8 cellular contexts compared by ENCODE assay signal in genomic region chr18:13381907-13382682, GRCh38.
A peak's percentile ranks its signal among the peaks of the same experiment; 100 is the strongest.
DNase-seq lines count a peak whose midpoint lies in the region; ATAC-seq, FAIRE-seq and TF ChIP-seq lines count a peak whose summit lies in the region.

No MANE protein-coding gene starts in this region.

- H3K4me3 Mint-ChIP-seq in central memory CD8-positive, alpha-beta T cell = peak overlapping the region; percentile 69

- no peaks in the 10 kb centered on the region for H3K27me3 Mint-ChIP-seq in central memory CD8-positive, alpha-beta T cell

- no peaks in the 10 kb centered on the region for H3K9me2 ChIP-seq in OCI-LY7 (ENCODE audit: insufficient read depth, low read length)

- H3K36me3 ChIP-seq in OCI-LY7 (ENCODE audit: insufficient read depth, low read length) (no peaks in the 10 kb centered on the region), kidney (ENCODE audit: control insufficient read depth in 1 of 2, insufficient read depth in 2 of 2, low read length in 2 of 2) (no peaks in the 10 kb centered on the region), spleen (no peaks in the 10 kb centered on the region)

- H3K27ac Mint-ChIP-seq in central memory CD8-positive, alpha-beta T cell (ENCODE audit: low read depth) = peak overlapping the region; percentile 92

- intact Hi-C loops in OCI-LY7 (cut with micrococcal nuclease; ENCODE audit: unreplicated experiment) = no loop called here
- intact Hi-C loops in kidney (cut with DNase I) = no loop called here
- intact Hi-C loops in spleen (cut with DNase I; ENCODE audit: low total_unique reads) = loop anchor here (5.0 kb wide), 1 partner anchor 165 kb away; the partner anchor contains the start of gene LDLRAD4

- TF ChIP-seq CTCF in AG10803 (conservative IDR thresholded peaks at IDR 0.05; ENCODE audit: low read length) (no peak), OCI-LY7 (conservative IDR thresholded peaks at IDR 0.05; ENCODE audit: low read length) (no peak), kidney (IDR thresholded peaks at IDR 0.05; ENCODE audit: borderline replicate concordance, extremely low read depth, insufficient read depth) (no peak), spleen (IDR thresholded peaks at IDR 0.05 in 8 of 11, conservative IDR thresholded peaks at IDR 0.05 in 3 of 11) (no peak)

- H3K27ac ChIP-seq in OCI-LY7 (ENCODE audit: low read depth, low read length, poor library complexity, severe bottlenecking) = no peak overlapping the region
- H3K27ac ChIP-seq in kidney (ENCODE audit: low read depth in 2 of 2, low read length in 2 of 2) = peak overlapping the region; percentile 93
- peak overlapping the region; percentile 6 to 90 (median 80) for H3K27ac ChIP-seq in spleen

- H3K4me1 ChIP-seq in OCI-LY7 (ENCODE audit: insufficient read depth, low read length, poor library complexity, severe bottlenecking) (peaks cover 6% of the 10 kb centered on the region), kidney (ENCODE audit: control insufficient read depth in 1 of 2, insufficient read depth in 1 of 2, low read depth in 1 of 2, low read length in 2 of 2) (peaks cover 17 to 24% of the 10 kb centered on the region in 2 donors), spleen (peaks cover 15 to 63% (median 29%) of the 10 kb centered on the region in 6 donors)

- CTCF ChIA-PET in OCI-LY7 (lab: Charles Lee; ENCODE audit: unreplicated experiment) = no interaction called here

- H3K4me2 ChIP-seq in OCI-LY7 (ENCODE audit: low read length) = peak overlapping the region; percentile 59; the same call in 1 of the 2 replicates

- peak; percentile 74 for ATAC-seq in GM18868 (IDR thresholded peaks at IDR 0.05; ENCODE audit: unreplicated experiment)
- peak; percentile 69 for ATAC-seq in central memory CD8-positive, alpha-beta T cell (replicated peaks; ENCODE audit: extremely low read depth, poor library complexity, severe bottlenecking)

- 10 to 15% (median 12%) methylated on average over 20 of the region's 20 CpGs for WGBS in spleen, 5 donors

- H3K9me3 ChIP-seq in OCI-LY7 (ENCODE audit: low read length) = no peaks in the 10 kb centered on the region
- H3K9me3 ChIP-seq in kidney (ENCODE audit: control insufficient read depth in 1 of 2, low read length in 2 of 2) = no peaks in the 10 kb centered on the region
- H3K9me3 ChIP-seq in spleen = no peaks in the 10 kb centered on the region

- H3K27me3 ChIP-seq in spleen (replicated peaks in 1 of 7) = no peaks in the 10 kb centered on the region

- peak overlapping the region; percentile 16; the same call in 1 of the 2 replicates for H2AFZ ChIP-seq in OCI-LY7 (ENCODE audit: low read length)

- H3K36me3 Mint-ChIP-seq in central memory CD8-positive, alpha-beta T cell (ENCODE audit: insufficient read depth) = peaks cover 7% of the 10 kb centered on the region

- peak; percentile 57 for FAIRE-seq in kidney (lab: Jason Lieb, UNC)

- POLR2A ChIA-PET in OCI-LY7 (lab: Charles Lee) = no interaction called here

- H3K9me3 Mint-ChIP-seq in central memory CD8-positive, alpha-beta T cell = no peaks in the 10 kb centered on the region

- no peak for TF ChIP-seq POLR2A in spleen (IDR thresholded peaks at IDR 0.05)

- H3K79me2 ChIP-seq in OCI-LY7 (ENCODE audit: insufficient read depth, low read depth, low read length) = no peaks in the 10 kb centered on the region

- no TSS peak for BruUV-seq in OCI-LY7 (replicated peaks; lab: Mats Ljungman, UMichigan)

- no peaks in the 10 kb centered on the region for H4K20me1 ChIP-seq in OCI-LY7 (ENCODE audit: insufficient read depth, low read length)

- H3K9ac ChIP-seq in kidney (ENCODE audit: low read length in 2 of 2) = peak overlapping the region in 1 of 2 donors; percentile 81

- peaks cover 14% of the 10 kb centered on the region for H3K4me1 Mint-ChIP-seq in central memory CD8-positive, alpha-beta T cell

- H3K4me3 ChIP-seq in AG10803 (ENCODE audit: low read length) (peak overlapping the region; percentile 26), OCI-LY7 (ENCODE audit: low read depth, low read length, poor library complexity, severe bottlenecking) (no peak overlapping the region), kidney (ENCODE audit: low read length in 2 of 2) (peak overlapping the region; percentile 56 to 70), spleen (peak overlapping the region in 7 of 8 donors; percentile 15 to 60 (median 21))

- DNase-seq in AG10803 (ENCODE audit: low read depth) (peak; percentile 86), OCI-LY7 (ENCODE audit: low spot score) (no peak), kidney (peak; percentile 92), spleen (no peak), NCI-H524 treated with DMSO at 0.1 percent for 48 hours (lab: John Stamatoyannopoulos, UW) (no peak), SIG-M5 (lab: John Stamatoyannopoulos, UW) (no peak)
- DNase-seq in central memory CD8-positive, alpha-beta T cell (ENCODE audit: low spot score in 2 of 2) = no peak

Comparison
In these comparisons a context has a peak if more than half of its experiments do, and no peak if none do; other contexts are left out.
1. DNase-seq: peak in AG10803 (single experiment) and kidney (single experiment); none in OCI-LY7 (single experiment), central memory CD8-positive, alpha-beta T cell (0 of 2), spleen (single experiment), NCI-H524 treated with DMSO at 0.1 percent for 48 hours (single experiment) and SIG-M5 (single experiment).